8 cellular contexts compared by ENCODE assay signal in the genomic region with DNA sequence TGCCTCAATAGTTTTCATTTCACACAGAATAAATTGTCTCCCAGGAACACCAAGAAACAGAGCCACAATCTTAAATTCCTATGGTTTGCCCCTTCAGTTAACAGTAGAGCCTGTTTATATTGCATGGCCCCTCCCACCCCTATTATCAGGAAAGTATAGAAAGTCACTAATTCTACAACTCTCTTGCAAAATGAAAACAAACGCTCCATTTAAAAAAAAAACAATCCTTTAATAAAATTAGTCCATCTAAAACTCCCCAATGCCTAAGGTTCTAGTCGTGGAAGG. TPM values are rescaled to one million over a fixed set of nuclear protein-coding genes. Genes with fewer than 3 reads are reported as not detected.
A peak's percentile ranks its signal among the peaks of the same experiment; 100 is the strongest.
DNase-seq lines count a peak whose midpoint lies in the region; ATAC-seq and TF ChIP-seq lines count a peak whose summit lies in the region.

No MANE protein-coding gene starts in this region.

- H2AFZ ChIP-seq in DND-41 (ENCODE audit: low read depth, low read length) (no peak overlapping the region), trophoblast cell (ENCODE audit: insufficient read depth, low read length, poor library complexity) (no peak overlapping the region)

- intact Hi-C loops in left colon (cut with DNase I, micrococcal nuclease), result no loop called here

- H3K4me2 ChIP-seq in DND-41 (ENCODE audit: insufficient read depth, low read length) (peak overlapping the region; percentile 93), trophoblast cell (ENCODE audit: low read length) (peak overlapping the region; percentile 82)

- H3K9me3 ChIP-seq in DND-41 (ENCODE audit: insufficient read depth, low read length, severe bottlenecking) (no peaks in the 10 kb centered on the region), RWPE2 (ENCODE audit: severe bottlenecking) (no peaks in the 10 kb centered on the region), esophagus (ENCODE audit: control insufficient read depth in 2 of 2, insufficient read depth in 1 of 2, low read depth in 1 of 2, low read length in 1 of 2) (no peaks in the 10 kb centered on the region), trophoblast cell (ENCODE audit: insufficient read depth, low read depth, low read length) (no peaks in the 10 kb centered on the region)

- TF ChIP-seq CTCF in DND-41 (IDR thresholded peaks at IDR 0.05; ENCODE audit: borderline replicate concordance, extremely low read depth, low read length, poor library complexity, severe bottlenecking), result no peak
- TF ChIP-seq CTCF in RWPE2 (IDR thresholded peaks at IDR 0.05; ENCODE audit: poor library complexity, severe bottlenecking), result no peak

- H3K27me3 ChIP-seq in DND-41 (ENCODE audit: insufficient read depth, low read length, poor library complexity) (no peaks in the 10 kb centered on the region), RWPE2 (ENCODE audit: insufficient read depth, poor library complexity, severe bottlenecking) (no peaks in the 10 kb centered on the region), esophagus (ENCODE audit: control insufficient read depth in 1 of 2, insufficient read depth in 2 of 2, low read length in 2 of 2) (no peaks in the 10 kb centered on the region), trophoblast cell (ENCODE audit: insufficient read depth, low read length) (no peaks in the 10 kb centered on the region)

- peak overlapping the region; percentile 99 for H3K9ac ChIP-seq in DND-41 (ENCODE audit: low read depth, low read length)
- H3K9ac ChIP-seq in trophoblast cell (ENCODE audit: low read length), result no peak overlapping the region

- no peak overlapping the region for H2BK5ac ChIP-seq in trophoblast cell (ENCODE audit: low read depth, low read length, poor library complexity)

- no peak overlapping the region for H2AK5ac ChIP-seq in trophoblast cell (ENCODE audit: low read length)

- no peak for ATAC-seq in DND-41 (ENCODE audit: insufficient read depth, low read depth)
- no peak for ATAC-seq in RWPE2 (ENCODE audit: low read depth)
- ATAC-seq in left colon, result no peak
- ATAC-seq in GM21786 (IDR thresholded peaks at IDR 0.05; ENCODE audit: unreplicated experiment), result no peak
- no peak for ATAC-seq in HG02840 (IDR thresholded peaks at IDR 0.05; ENCODE audit: low FRiP score, unreplicated experiment)

- H3K36me3 ChIP-seq in DND-41 (ENCODE audit: insufficient read depth, low read length) (peaks cover 73% of the 10 kb centered on the region), RWPE2 (ENCODE audit: low read depth) (peaks cover 54% of the 10 kb centered on the region), esophagus (ENCODE audit: control insufficient read depth in 2 of 2, insufficient read depth in 2 of 2, low read length in 1 of 2) (peaks cover 18 to 19% of the 10 kb centered on the region in 2 donors), trophoblast cell (ENCODE audit: control insufficient read depth in 1 of 2, insufficient read depth in 2 of 2, low read length in 2 of 2) (peaks cover 27 to 42% of the 10 kb centered on the region in 2 experiments)

- H3K4me1 ChIP-seq in DND-41 (ENCODE audit: insufficient read depth, low read length), result peaks cover 37% of the 10 kb centered on the region
- no peaks in the 10 kb centered on the region for H3K4me1 ChIP-seq in RWPE2 (ENCODE audit: insufficient read depth, poor library complexity, severe bottlenecking)
- H3K4me1 ChIP-seq in esophagus (ENCODE audit: control insufficient read depth in 2 of 2, insufficient read depth in 2 of 2, low read length in 1 of 2), result peaks cover 8 to 10% of the 10 kb centered on the region in 2 donors
- H3K4me1 ChIP-seq in trophoblast cell (ENCODE audit: control insufficient read depth in 1 of 2, insufficient read depth in 2 of 2, low read length in 2 of 2), result peaks cover 8 to 12% of the 10 kb centered on the region in 2 experiments

- no peak overlapping the region for H3K14ac ChIP-seq in trophoblast cell (ENCODE audit: low read length)

- peaks cover 34% of the 10 kb centered on the region for H4K20me1 ChIP-seq in DND-41 (ENCODE audit: insufficient read depth, low read length)

- H4K91ac ChIP-seq in trophoblast cell (ENCODE audit: low read depth, low read length), result no peak overlapping the region

- H3K18ac ChIP-seq in trophoblast cell (ENCODE audit: low read length), result no peak overlapping the region

- H4K8ac ChIP-seq in trophoblast cell (ENCODE audit: low read depth, low read length), result no peak overlapping the region

- H3K4ac ChIP-seq in trophoblast cell (ENCODE audit: low read depth, low read length), result peak overlapping the region; percentile 93

- 3% methylated on average over 2 of the region's 2 CpGs for WGBS in esophagus, 2 donors
- 0% methylated on average over 1 of the region's 2 CpGs for WGBS in trophoblast cell (ENCODE audit: extremely low coverage, insufficient coverage, insufficient read length)

- no peak overlapping the region for H3K23ac ChIP-seq in trophoblast cell (ENCODE audit: low read length)

- no peak overlapping the region for H2BK120ac ChIP-seq in trophoblast cell (ENCODE audit: insufficient read depth, low read length, poor library complexity)

- H3K4me3 ChIP-seq in DND-41 (ENCODE audit: low read depth in 1 of 2, low read length in 2 of 2) (peak overlapping the region; percentile 89 to 95), RWPE2 (ENCODE audit: severe bottlenecking) (peak overlapping the region; percentile 98), esophagus (ENCODE audit: low read depth in 1 of 2, low read length in 2 of 2) (peak overlapping the region; percentile 65 to 71), trophoblast cell (ENCODE audit: low read depth, low read length) (peak overlapping the region; percentile 90)

- H2BK12ac ChIP-seq in trophoblast cell (ENCODE audit: low read length), result no peak overlapping the region

- no peak for DNase-seq in DND-41
- no peak for DNase-seq in RWPE2 (ENCODE audit: low spot score)
- no peak for DNase-seq in trophoblast cell
- no peak for DNase-seq in left colon
- no peak for DNase-seq in GM19240 (ENCODE audit: insufficient read length, low spot score)

- H3K27ac ChIP-seq in DND-41 (ENCODE audit: low read length) (peak overlapping the region; percentile 99), RWPE2 (ENCODE audit: poor library complexity, severe bottlenecking) (peak overlapping the region; percentile 77), esophagus (ENCODE audit: low read depth in 2 of 2, low read length in 1 of 2) (peak overlapping the region; percentile 80 to 94), trophoblast cell (ENCODE audit: low read depth, low read length) (no peak overlapping the region)

- H4K12ac ChIP-seq in trophoblast cell (ENCODE audit: low read depth, low read length), result no peak overlapping the region

- H3K79me2 ChIP-seq in DND-41 (ENCODE audit: insufficient read depth, low read length) (peaks cover 50% of the 10 kb centered on the region), trophoblast cell (ENCODE audit: control insufficient read depth, insufficient read depth, low read length, poor library complexity) (peaks cover 21% of the 10 kb centered on the region)

- peaks cover 14% of the 10 kb centered on the region for H3K79me1 ChIP-seq in trophoblast cell (ENCODE audit: low read length)

RNA-seq across cellular contexts. Expression of gene DPAGT1, which starts 8.0 kb away (rescaled TPM):
- 10 to 100 TPM; 16.5 to 21.5 TPM for polyA plus RNA-seq in esophagus
- polyA plus RNA-seq in trophoblast cell (2013), result 38.9 and 40.2 TPM in 2 replicates
- 10 to 100 TPM; 32.4 to 50.3 TPM for total RNA-seq in left colon

RNA-seq across cellular contexts. Expression of gene HMBS, which starts 8.9 kb away (rescaled TPM):
- polyA plus RNA-seq in esophagus, result 10 to 100 TPM; 18.0 to 24.2 TPM
- polyA plus RNA-seq in trophoblast cell (2013), result 21.1 and 22.8 TPM in 2 replicates
- 10 to 100 TPM; 16.1 to 26.1 TPM for total RNA-seq in left colon

RNA-seq across cellular contexts. Expression of gene C2CD2L, which starts 13.5 kb away (rescaled TPM):
- 10 to 100 TPM in 1 of 2 donors, 1 to 10 TPM in 1; 8.4 to 13.1 TPM for polyA plus RNA-seq in esophagus
- polyA plus RNA-seq in trophoblast cell (2013), result 6.3 and 7.2 TPM in 2 replicates
- 10 to 100 TPM; 26.6 to 43.7 TPM for total RNA-seq in left colon

RNA-seq across cellular contexts. Expression of gene VPS11, which starts 26.0 kb away (rescaled TPM):
- polyA plus RNA-seq in esophagus, result 10 to 100 TPM; 22.4 to 29.0 TPM
- 28.3 and 31.4 TPM in 2 replicates for polyA plus RNA-seq in trophoblast cell (2013)
- total RNA-seq in left colon, result 10 to 100 TPM; 20.7 to 24.1 TPM

RNA-seq across cellular contexts. Expression of gene HINFP, which starts 27.8 kb away (rescaled TPM):
- polyA plus RNA-seq in esophagus, result 10 to 100 TPM in 1 of 2 donors, 1 to 10 TPM in 1; 9.1 to 16.0 TPM
- polyA plus RNA-seq in trophoblast cell (2013), result 17.7 and 20.7 TPM in 2 replicates
- 10 to 100 TPM; 34.9 to 35.7 TPM for total RNA-seq in left colon
